Comparison of ENCODE assay signal across 8 cellular contexts in the genomic region with DNA sequence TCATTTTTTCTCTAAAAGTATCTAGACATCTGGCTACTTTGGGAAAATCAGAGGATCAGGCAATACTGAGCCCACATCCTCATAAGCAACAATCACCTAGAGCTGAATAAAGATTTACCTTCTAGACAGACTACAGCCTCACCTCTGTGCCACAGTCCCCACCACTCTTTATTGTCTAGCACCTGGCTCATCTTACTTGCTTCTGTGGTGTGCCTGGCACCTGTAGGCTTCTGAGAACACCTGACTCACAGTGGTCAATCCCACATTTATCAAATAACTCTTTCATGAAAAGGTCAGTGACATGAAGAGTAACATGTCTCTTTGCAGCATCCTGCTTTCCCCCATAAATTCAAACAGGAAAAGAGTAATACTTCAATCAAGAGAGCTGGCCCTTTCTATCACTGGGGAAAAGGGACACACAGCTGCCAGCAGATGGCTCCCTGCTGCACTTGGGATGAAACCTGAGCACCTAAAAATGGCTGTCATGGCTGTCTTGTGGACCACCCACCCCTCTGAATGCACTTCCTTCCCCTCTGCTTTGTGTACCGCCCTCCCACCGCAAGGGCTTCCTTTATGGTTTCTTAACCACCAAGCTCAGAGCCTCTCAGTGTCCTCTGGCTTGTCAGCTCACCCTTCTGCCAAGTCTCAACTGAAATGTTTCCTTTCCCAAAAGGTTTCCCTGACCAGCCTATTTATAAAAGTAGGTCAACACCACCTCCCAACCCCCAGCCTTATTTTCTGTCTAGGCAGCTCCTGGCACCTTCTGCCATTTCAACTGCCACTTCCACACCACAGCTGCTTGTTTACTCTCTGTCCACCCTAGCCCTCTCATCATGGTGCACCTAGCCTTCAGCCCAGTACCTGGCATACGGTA. TPM values are rescaled to one million over a fixed set of nuclear protein-coding genes. Genes with fewer than 3 reads are reported as not detected.
DNase-seq lines count a peak whose midpoint lies in the region; ATAC-seq, FAIRE-seq and TF ChIP-seq lines count a peak whose summit lies in the region.

No MANE protein-coding gene starts in this region.

- FAIRE-seq in K562 (lab: Jason Lieb, UNC) (peak; percentile 69), keratinocyte (lab: Jason Lieb, UNC) (peak; percentile 20)

- no peak for TF ChIP-seq POLR2A in K562 (conservative IDR thresholded peaks at IDR 0.05)

- intact Hi-C loops in K562 (cut with micrococcal nuclease): no loop called here

- H3K4me2 ChIP-seq in K562 (ENCODE audit: insufficient read depth, low read length): no peak overlapping the region
- no peak overlapping the region for H3K4me2 ChIP-seq in keratinocyte (ENCODE audit: control insufficient read depth, extremely low read depth, insufficient read depth, low read depth, low read length)

- H3K9me1 ChIP-seq in K562 (ENCODE audit: control insufficient read depth, insufficient read depth, low read length) (no peaks in the 10 kb centered on the region), keratinocyte (ENCODE audit: control insufficient read depth, extremely low read depth, insufficient read depth, low read length) (no peaks in the 10 kb centered on the region)

- ATAC-seq in K562: peak; percentile 86
- no peak for ATAC-seq in GM21447 (IDR thresholded peaks at IDR 0.05; ENCODE audit: unreplicated experiment)
- no peak for ATAC-seq in HG02852 (IDR thresholded peaks at IDR 0.05; ENCODE audit: unreplicated experiment)

- peaks cover 5% of the 10 kb centered on the region for H3K36me3 Mint-ChIP-seq in IgD-negative memory B cell

- TF ChIP-seq RAD21 in K562 (CRISPR knock-in tag; conservative IDR thresholded peaks at IDR 0.05 in 1 of 2, IDR thresholded peaks at IDR 0.05 in 1 of 2): peak; percentile 8 to 58; a peak in 2 of 4 replicates

- peak overlapping the region in 2 of 4 donors; percentile 4 to 68 for H3K4me3 Mint-ChIP-seq in IgD-negative memory B cell

- POLR2A ChIA-PET in K562 (lab: Yijun Ruan, JAX): interaction anchor here (1.3 to 2.5 kb wide), 2 partner anchors 9 kb away, joined by 5 to 7 read pairs; a partner anchor contains a TSS

- H4K20me1 ChIP-seq in K562 (replicated peaks; ENCODE audit: control insufficient read depth, insufficient read depth, low read length) (no peaks in the 10 kb centered on the region), keratinocyte (ENCODE audit: control insufficient read depth, extremely low read depth, insufficient read depth, low read length) (no peaks in the 10 kb centered on the region)

- CTCF ChIA-PET in K562 (lab: Yijun Ruan, JAX; ENCODE audit: low intra/inter-chr PET ratio): interaction anchor here (0.7 to 1.2 kb wide), 2 partner anchors 163 to 1009 kb away, joined by 4 to 5 read pairs; no protein-coding TSS in a partner anchor

- no peak for TF ChIP-seq EP300 in K562 (IDR thresholded peaks at IDR 0.05; ENCODE audit: low read length)

- BruUV-seq in K562 (replicated peaks; lab: Mats Ljungman, UMichigan): no TSS peak

- no peaks in the 10 kb centered on the region for H3K27me3 ChIP-seq in K562 (ENCODE audit: control insufficient read depth in 2 of 2, insufficient read depth in 2 of 2, low read length in 2 of 2)
- H3K27me3 ChIP-seq in keratinocyte (ENCODE audit: control insufficient read depth, extremely low read depth, insufficient read depth, low read length): no peaks in the 10 kb centered on the region

- in situ Hi-C loops in K562 (cut with MboI): no loop called here

- H3K27ac ChIP-seq in K562 (ENCODE audit: extremely low read depth, low read depth, low read length): no peak overlapping the region
- H3K27ac ChIP-seq in keratinocyte (ENCODE audit: control insufficient read depth, insufficient read depth, low read length): no peak overlapping the region

- no peaks in the 10 kb centered on the region for H3K27me3 Mint-ChIP-seq in IgD-negative memory B cell

- H2AFZ ChIP-seq in K562 (ENCODE audit: low read depth, low read length) (no peak overlapping the region), keratinocyte (ENCODE audit: control insufficient read depth, low read length) (no peak overlapping the region)

- peak; percentile 39 to 58 (median 50); a peak in 5 of 6 replicates for TF ChIP-seq CTCF in K562 (IDR thresholded peaks at IDR 0.05 in 2 of 3, conservative IDR thresholded peaks at IDR 0.05 in 1 of 3; ENCODE audit: insufficient read depth in 2 of 3, low read depth in 1 of 3, low read length in 3 of 3)
- TF ChIP-seq CTCF in keratinocyte (optimal IDR thresholded peaks at IDR 0.05 in 1 of 3, IDR thresholded peaks at IDR 0.05 in 1 of 3, conservative IDR thresholded peaks at IDR 0.05 in 1 of 3; ENCODE audit: extremely low read depth in 1 of 3, insufficient read depth in 2 of 3, low read length in 3 of 3): peak; percentile 58 to 80 (median 63)

- H3K36me3 ChIP-seq in K562 (ENCODE audit: control insufficient read depth, insufficient read depth, low read length) (peaks cover 83% of the 10 kb centered on the region), keratinocyte (ENCODE audit: control insufficient read depth in 2 of 2, extremely low read depth in 1 of 2, insufficient read depth in 2 of 2, low read length in 2 of 2) (peaks cover 40 to 45% of the 10 kb centered on the region in 2 experiments)

- peaks cover 5 to 7% of the 10 kb centered on the region in 2 experiments; a peak in 3 of 5 replicates for H3K4me1 ChIP-seq in K562 (replicated peaks in 1 of 2; ENCODE audit: control insufficient read depth in 2 of 2, insufficient read depth in 2 of 2, low read length in 2 of 2)
- no peaks in the 10 kb centered on the region for H3K4me1 ChIP-seq in keratinocyte (ENCODE audit: control insufficient read depth, extremely low read depth, insufficient read depth, low read length)

- H3K79me2 ChIP-seq in K562 (ENCODE audit: control insufficient read depth, insufficient read depth, low read length) (no peaks in the 10 kb centered on the region; the same call in 2 of the 3 replicates), keratinocyte (ENCODE audit: control insufficient read depth, insufficient read depth, low read length) (no peaks in the 10 kb centered on the region)

- WGBS in K562 (ENCODE audit: insufficient coverage, low coverage, missing lambda C conversion rate): 90% methylated on average over 3 of the region's 3 CpGs

- H3K4me1 Mint-ChIP-seq in IgD-negative memory B cell: peaks cover 15 to 20% (median 20%) of the 10 kb centered on the region in 3 donors

- peak; percentile 90 for DNase-seq in CMK (ENCODE audit: low read depth)
- peak; percentile 36 for DNase-seq in T-helper 9 cell
- DNase-seq in K562 (ENCODE audit: extremely low read depth in 1 of 4, low spot score in 3 of 4): peak in 2 of 4 experiments; percentile 31 to 37
- no peak for DNase-seq in keratinocyte (ENCODE audit: low read depth, low spot score)
- DNase-seq in stimulated activated CD8-positive, alpha-beta memory T cell treated with anti-CD3 and anti-CD28 coated beads, Interleukin-4, amount 100 ng/mL, for 1 hour (ENCODE audit: low read depth in 2 of 2, low spot score in 1 of 2): peak; percentile 33 to 34

- H3K27ac Mint-ChIP-seq in IgD-negative memory B cell: peak overlapping the region in 2 of 3 donors; percentile 13 to 53

- H3K9ac ChIP-seq in K562 (ENCODE audit: insufficient read depth in 1 of 2, low read depth in 2 of 2, low read length in 2 of 2): no peak overlapping the region
- H3K9ac ChIP-seq in keratinocyte (ENCODE audit: control insufficient read depth, extremely low read depth, insufficient read depth, low read length): no peak overlapping the region

- dilution Hi-C loops in keratinocyte (cut with MboI; ENCODE audit: extremely low pct_ligation_motif_present, low sequenced_read_pairs): no loop called here

- H3K9me3 Mint-ChIP-seq in IgD-negative memory B cell: no peaks in the 10 kb centered on the region

- no peak overlapping the region for H3K4me3 ChIP-seq in K562
- no peak overlapping the region for H3K4me3 ChIP-seq in keratinocyte (ENCODE audit: control insufficient read depth in 2 of 3, extremely low read depth in 1 of 3, insufficient read depth in 2 of 3, low read depth in 1 of 3, low read length in 3 of 3)

- H3K9me3 ChIP-seq in K562 (replicated peaks; ENCODE audit: control insufficient read depth, insufficient read depth, low read depth, low read length) (no peaks in the 10 kb centered on the region), keratinocyte (ENCODE audit: control insufficient read depth, low read depth, low read length) (no peaks in the 10 kb centered on the region)

RNA-seq across cellular contexts. Expression of a gene that starts 9.3 kb away (rescaled TPM):
- polyA plus RNA-seq in IgD-negative memory B cell (32.3 TPM), K562 (2011; rRNA removed) (29.7 and 30.8 TPM in 2 replicates), K562 (2014; fragmentation: Illumina TruSeq; extraction: Trizol) (22.6 and 26.6 TPM in 2 replicates), K562 (2014; fragmentation: Nextera tagmentation; extraction: Ambion mirVana) (10 to 100 TPM; 11.5 to 20.8 TPM), K562 (2014; rRNA removed) (19.3 and 21.5 TPM in 2 replicates), keratinocyte (25.7 to 30.3 TPM (median 28.6 TPM) in 3 replicates)
- 76.4 and 89.2 TPM in 2 replicates for total RNA-seq in K562 (2011; cell fraction: chromatin; rRNA removed; ENCODE audit: low replicate concordance)
- 51.2 and 58.4 TPM in 2 replicates for total RNA-seq in K562 (2011; cell fraction: nucleolus; rRNA removed)
- 52.2 and 57.7 TPM in 2 replicates for total RNA-seq in K562 (2011; cell fraction: nucleoplasm; rRNA removed)
- total RNA-seq in K562 (2014; rRNA removed) (23.8 and 26.5 TPM in 2 replicates), K562 (2014; rRNA removed; fragmentation: Illumina TruSeq; extraction: Trizol) (25.2 and 26.1 TPM in 2 replicates), K562 (2015; rRNA removed; fragmentation: Illumina TruSeq; extraction: Trizol) (28.5 and 29.0 TPM in 2 replicates), K562 (2021) (31.7 and 38.1 TPM in 2 replicates)
- 26.8 and 27.0 TPM in 2 replicates for polyA plus RNA-seq in K562 (2011; cell fraction: cytosol; rRNA removed)
- 44.9 and 57.2 TPM in 2 replicates for polyA plus RNA-seq in K562 (2011; cell fraction: nucleus; rRNA removed)
- polyA plus RNA-seq in K562 (2012): 21.5 and 23.8 TPM in 2 replicates
- polyA minus RNA-seq in K562 (2011; rRNA and poly(A)+ RNA removed): 44.3 and 59.6 TPM in 2 replicates
- 18.2 and 23.7 TPM in 2 replicates for polyA minus RNA-seq in K562 (2011; cell fraction: cytosol; rRNA and poly(A)+ RNA removed)
- 21.0 and 46.0 TPM in 2 replicates for polyA minus RNA-seq in K562 (2011; cell fraction: nucleus; rRNA and poly(A)+ RNA removed)
- 26.2 TPM for polyA plus RNA-seq in keratinocyte (2011; ENCODE audit: low read depth)
- 18.3 and 19.1 TPM in 2 replicates for polyA plus RNA-seq in keratinocyte (2011; cell fraction: cytosol; rRNA removed)
- 40.4 and 47.8 TPM in 2 replicates for polyA plus RNA-seq in keratinocyte (2011; cell fraction: nucleus; rRNA removed)
- polyA plus RNA-seq in keratinocyte (2012; ENCODE audit: low replicate concordance): 18.9 and 25.1 TPM in 2 replicates
- polyA minus RNA-seq in keratinocyte: 33.6 to 59.6 TPM (median 36.2 TPM) in 3 replicates
- polyA minus RNA-seq in keratinocyte (2011; cell fraction: cytosol; rRNA and poly(A)+ RNA removed): 39.5 TPM
- 23.4 and 26.6 TPM in 2 replicates for polyA minus RNA-seq in keratinocyte (2011; cell fraction: nucleus; rRNA and poly(A)+ RNA removed)

RNA-seq across cellular contexts. Expression of a gene that starts 19.2 kb away (rescaled TPM):
- 23.1 TPM for polyA plus RNA-seq in IgD-negative memory B cell
- 21.3 and 32.0 TPM in 2 replicates for total RNA-seq in K562 (2011; cell fraction: chromatin; rRNA removed; ENCODE audit: low replicate concordance)
- total RNA-seq in K562 (2011; cell fraction: nucleolus; rRNA removed): 11.2 and 13.3 TPM in 2 replicates
- 16.1 and 17.9 TPM in 2 replicates for total RNA-seq in K562 (2011; cell fraction: nucleoplasm; rRNA removed)
- 13.5 and 14.2 TPM in 2 replicates for total RNA-seq in K562 (2014; rRNA removed)
- 34.4 and 39.1 TPM in 2 replicates for total RNA-seq in K562 (2014; rRNA removed; fragmentation: Illumina TruSeq; extraction: Trizol)
- total RNA-seq in K562 (2015; rRNA removed; fragmentation: Illumina TruSeq; extraction: Trizol): 27.6 and 28.7 TPM in 2 replicates
- 35.1 and 35.5 TPM in 2 replicates for total RNA-seq in K562 (2021)
- 29.4 and 59.4 TPM in 2 replicates for polyA plus RNA-seq in K562 (2011; rRNA removed)
- polyA plus RNA-seq in K562 (2011; cell fraction: cytosol; rRNA removed): 15.8 and 23.9 TPM in 2 replicates
- 13.6 and 13.8 TPM in 2 replicates for polyA plus RNA-seq in K562 (2011; cell fraction: nucleus; rRNA removed)
- polyA plus RNA-seq in K562 (2012): 12.8 and 19.3 TPM in 2 replicates
- polyA plus RNA-seq in K562 (2014; fragmentation: Illumina TruSeq; extraction: Trizol): 27.8 and 34.9 TPM in 2 replicates
- polyA plus RNA-seq in K562 (2014; fragmentation: Nextera tagmentation; extraction: Ambion mirVana): 1 to 10 TPM; 4.9 to 5.7 TPM
- 28.0 and 34.6 TPM in 2 replicates for polyA plus RNA-seq in K562 (2014; rRNA removed)
- 30.1 and 47.2 TPM in 2 replicates for polyA minus RNA-seq in K562 (2011; rRNA and poly(A)+ RNA removed)
- 7.0 and 20.5 TPM in 2 replicates for polyA minus RNA-seq in K562 (2011; cell fraction: cytosol; rRNA and poly(A)+ RNA removed)
- polyA minus RNA-seq in K562 (2011; cell fraction: nucleus; rRNA and poly(A)+ RNA removed): 4.2 and 7.7 TPM in 2 replicates
- 30.2 to 45.0 TPM (median 33.0 TPM) in 3 replicates for polyA plus RNA-seq in keratinocyte
- 38.3 TPM for polyA plus RNA-seq in keratinocyte (2011; ENCODE audit: low read depth)
- polyA plus RNA-seq in keratinocyte (2011; cell fraction: cytosol; rRNA removed): 31.4 and 54.5 TPM in 2 replicates
- polyA plus RNA-seq in keratinocyte (2011; cell fraction: nucleus; rRNA removed): 19.2 and 23.8 TPM in 2 replicates
- 17.3 and 20.6 TPM in 2 replicates for polyA plus RNA-seq in keratinocyte (2012; ENCODE audit: low replicate concordance)
- 9.2 to 21.2 TPM (median 20.3 TPM) in 3 replicates for polyA minus RNA-seq in keratinocyte
- polyA minus RNA-seq in keratinocyte (2011; cell fraction: cytosol; rRNA and poly(A)+ RNA removed): 6.5 TPM
- 3.2 and 8.7 TPM in 2 replicates for polyA minus RNA-seq in keratinocyte (2011; cell fraction: nucleus; rRNA and poly(A)+ RNA removed)

RNA-seq across cellular contexts. Expression of a gene that starts 19.3 kb away (rescaled TPM):
- polyA plus RNA-seq in IgD-negative memory B cell (19.8 TPM), K562 (2011; rRNA removed) (28.3 and 35.2 TPM in 2 replicates), K562 (2014; fragmentation: Illumina TruSeq; extraction: Trizol) (28.4 and 29.2 TPM in 2 replicates), K562 (2014; fragmentation: Nextera tagmentation; extraction: Ambion mirVana) (10 to 100 TPM; 12.8 to 23.7 TPM), K562 (2014; rRNA removed) (24.7 and 25.3 TPM in 2 replicates), keratinocyte (15.3 to 21.5 TPM (median 21.3 TPM) in 3 replicates)
- total RNA-seq in K562 (2011; cell fraction: chromatin; rRNA removed; ENCODE audit: low replicate concordance): 113 and 158 TPM in 2 replicates
- total RNA-seq in K562 (2011; cell fraction: nucleolus; rRNA removed): 66.7 and 67.0 TPM in 2 replicates
- 82.3 and 87.6 TPM in 2 replicates for total RNA-seq in K562 (2011; cell fraction: nucleoplasm; rRNA removed)
- total RNA-seq in K562 (2014; rRNA removed) (17.7 and 24.7 TPM in 2 replicates), K562 (2014; rRNA removed; fragmentation: Illumina TruSeq; extraction: Trizol) (25.7 and 28.8 TPM in 2 replicates), K562 (2015; rRNA removed; fragmentation: Illumina TruSeq; extraction: Trizol) (20.7 and 22.5 TPM in 2 replicates), K562 (2021) (27.6 and 28.4 TPM in 2 replicates)
- 22.6 and 24.7 TPM in 2 replicates for polyA plus RNA-seq in K562 (2011; cell fraction: cytosol; rRNA removed)
- polyA plus RNA-seq in K562 (2011; cell fraction: nucleus; rRNA removed): 98.7 and 99.9 TPM in 2 replicates
- 18.4 and 25.1 TPM in 2 replicates for polyA plus RNA-seq in K562 (2012)
- 44.8 and 58.9 TPM in 2 replicates for polyA minus RNA-seq in K562 (2011; rRNA and poly(A)+ RNA removed)
- polyA minus RNA-seq in K562 (2011; cell fraction: cytosol; rRNA and poly(A)+ RNA removed): 15.2 and 16.9 TPM in 2 replicates
- polyA minus RNA-seq in K562 (2011; cell fraction: nucleus; rRNA and poly(A)+ RNA removed): 39.2 and 74.3 TPM in 2 replicates
- polyA plus RNA-seq in keratinocyte (2011; ENCODE audit: low read depth): 16.5 TPM
- 16.2 and 18.5 TPM in 2 replicates for polyA plus RNA-seq in keratinocyte (2011; cell fraction: cytosol; rRNA removed)
- 49.8 and 53.8 TPM in 2 replicates for polyA plus RNA-seq in keratinocyte (2011; cell fraction: nucleus; rRNA removed)
- polyA plus RNA-seq in keratinocyte (2012; ENCODE audit: low replicate concordance): 15.7 and 19.2 TPM in 2 replicates
- polyA minus RNA-seq in keratinocyte: 15.9 to 45.2 TPM (median 27.2 TPM) in 3 replicates
- polyA minus RNA-seq in keratinocyte (2011; cell fraction: cytosol; rRNA and poly(A)+ RNA removed): 21.3 TPM
- 23.3 and 29.4 TPM in 2 replicates for polyA minus RNA-seq in keratinocyte (2011; cell fraction: nucleus; rRNA and poly(A)+ RNA removed)
